Comparison of ENCODE assay signal across 8 cellular contexts in the genomic region with DNA sequence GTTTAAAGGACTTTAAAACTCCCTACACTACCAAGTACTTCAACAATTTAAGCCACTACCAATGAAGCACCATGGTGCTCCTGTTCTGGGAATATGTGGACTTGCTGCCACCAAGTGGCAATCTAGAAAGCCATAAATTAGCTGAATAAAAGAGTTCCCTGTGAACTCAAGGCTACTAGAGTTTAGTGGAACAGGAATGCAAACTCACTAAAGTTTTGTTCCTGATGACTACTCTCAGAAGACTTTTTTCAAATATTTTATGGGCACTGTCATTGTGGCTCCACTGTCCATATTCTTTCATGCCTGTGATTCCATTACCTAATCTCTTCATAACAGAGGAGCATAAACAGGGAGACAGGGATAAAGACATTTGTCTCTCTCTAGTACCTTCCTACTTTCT.
DNase-seq lines count a peak whose midpoint lies in the region; ATAC-seq and TF ChIP-seq lines count a peak whose summit lies in the region.

No MANE protein-coding gene starts in this region.

- H3K27me3 ChIP-seq in RWPE2 (ENCODE audit: insufficient read depth, poor library complexity, severe bottlenecking): no peaks in the 10 kb centered on the region
- H3K27me3 ChIP-seq in suprapubic skin: no peaks in the 10 kb centered on the region

- peak overlapping the region; percentile 32 for H3K27ac ChIP-seq in RWPE2 (ENCODE audit: poor library complexity, severe bottlenecking)
- no peak overlapping the region for H3K27ac ChIP-seq in suprapubic skin

- TF ChIP-seq POLR2A in suprapubic skin (IDR thresholded peaks at IDR 0.05): no peak

- H3K36me3 ChIP-seq in RWPE2 (ENCODE audit: low read depth): peaks cover 17% of the 10 kb centered on the region
- H3K36me3 ChIP-seq in suprapubic skin: peaks cover 3% of the 10 kb centered on the region

- no peak for TF ChIP-seq EP300 in suprapubic skin (IDR thresholded peaks at IDR 0.05)

- TF ChIP-seq CTCF in RWPE2 (IDR thresholded peaks at IDR 0.05; ENCODE audit: poor library complexity, severe bottlenecking) (peak; percentile 86), suprapubic skin (IDR thresholded peaks at IDR 0.05) (peak; percentile 53 to 60)

- H3K9me3 ChIP-seq in RWPE2 (ENCODE audit: severe bottlenecking) (no peaks in the 10 kb centered on the region), suprapubic skin (no peaks in the 10 kb centered on the region)

- peak; percentile 93 for ATAC-seq in RWPE2 (ENCODE audit: low read depth)
- ATAC-seq in HG02973 (IDR thresholded peaks at IDR 0.05; ENCODE audit: unreplicated experiment): no peak

- H3K4me1 ChIP-seq in RWPE2 (ENCODE audit: insufficient read depth, poor library complexity, severe bottlenecking) (peaks cover 18% of the 10 kb centered on the region), suprapubic skin (peaks cover 14% of the 10 kb centered on the region)

- H3K4me3 ChIP-seq in RWPE2 (ENCODE audit: severe bottlenecking) (no peak overlapping the region), suprapubic skin (no peak overlapping the region)

- DNase-seq in NCI-H510A treated with DMSO at 0.1 percent for 48 hours (lab: John Stamatoyannopoulos, UW): peak; percentile 61
- DNase-seq in NCI-H510A (lab: John Stamatoyannopoulos, UW): no peak
- peak; percentile 70 for DNase-seq in LoVo (ENCODE audit: low spot score)
- no peak for DNase-seq in RWPE2 (ENCODE audit: low spot score)
- peak; percentile 70 for DNase-seq in cerebellum (ENCODE audit: low spot score)
- DNase-seq in left kidney (ENCODE audit: low read depth, low spot score): peak; percentile 88
- no peak for DNase-seq in suprapubic skin (ENCODE audit: low spot score in 2 of 2)

Comparison
In these comparisons a context has a peak if more than half of its experiments do, and no peak if none do; other contexts are left out.
1. DNase-seq: peak in NCI-H510A treated with DMSO at 0.1 percent for 48 hours (single experiment), LoVo (single experiment), cerebellum (single experiment) and left kidney (single experiment); none in NCI-H510A (single experiment), RWPE2 (single experiment) and suprapubic skin (0 of 2).